ENCODE assay signal across 12 cellular contexts in the genomic region with DNA sequence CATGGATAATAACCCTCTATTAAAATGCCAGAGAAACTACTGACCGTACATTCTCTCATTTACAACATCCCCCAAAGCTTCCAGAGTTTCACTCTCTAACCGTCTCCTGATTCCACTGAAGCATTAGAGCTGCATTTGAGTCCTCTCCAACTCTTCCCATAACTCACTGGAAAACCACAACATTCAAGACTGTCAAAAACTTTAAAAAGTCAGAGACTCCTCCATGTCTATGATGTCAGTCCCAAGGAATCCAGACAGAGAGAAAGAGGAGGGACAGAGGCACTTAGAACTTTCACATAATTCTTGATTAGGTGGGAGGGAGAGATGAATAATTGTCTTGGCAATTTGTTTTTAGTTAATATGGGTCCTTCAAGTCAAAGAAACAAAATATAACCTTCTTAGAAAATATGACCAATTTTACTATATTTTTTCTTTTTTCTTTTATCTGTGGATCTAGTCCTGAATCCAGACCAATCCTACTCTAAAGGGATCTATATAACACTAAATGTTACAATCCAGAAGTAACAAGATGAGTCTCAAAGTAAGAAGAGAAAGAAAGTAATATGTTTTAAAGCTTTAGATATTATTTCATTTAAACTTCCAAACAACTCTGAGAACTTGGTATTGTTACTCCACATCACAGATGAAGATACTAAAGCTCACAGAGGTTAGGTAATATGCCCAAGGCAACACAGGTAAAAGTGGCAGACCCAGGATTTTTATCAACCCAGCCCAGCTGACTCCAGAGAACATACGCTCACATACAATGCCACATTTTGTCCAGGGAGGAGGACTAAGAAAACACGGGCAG. TPM values are rescaled to one million over a fixed set of nuclear protein-coding genes. Genes with fewer than 3 reads are reported as not detected.
A peak's percentile ranks its signal among the peaks of the same experiment; 100 is the strongest.
DNase-seq lines count a peak whose midpoint lies in the region; ATAC-seq and TF ChIP-seq lines count a peak whose summit lies in the region.
"Had no signal": no experiment of that assay in that cellular context is flagged by ENCODE, and none has a peak within 500 bp of the region (broad histone marks: within the 10 kb centered on the region; RNA-seq: fewer than 3 reads in every experiment).

No MANE protein-coding gene starts in this region.

- H3K27me3 ChIP-seq in trophoblast cell (ENCODE audit: insufficient read depth, low read length) = no peaks in the 10 kb centered on the region

- H3K4ac ChIP-seq in trophoblast cell (ENCODE audit: low read depth, low read length) = peak overlapping the region; percentile 88

- no peak overlapping the region for H4K12ac ChIP-seq in trophoblast cell (ENCODE audit: low read depth, low read length)

- H3K4me3 Mint-ChIP-seq in stimulated activated memory B cell treated with anti-CD40 and anti-IgM and Interleukin-4, amounts not matched to agents 10 μg/mL and 1 μg/mL and 100 μg/mL, for 72 hours = no peak overlapping the region
- H3K4me3 Mint-ChIP-seq: activated naive CD4-positive, alpha-beta T cell treated with anti-CD3 and anti-CD28 coated beads, Interleukin-2, amount 50 U/mL, for 24 hours had no signal

- peak overlapping the region; percentile 77 for H3K14ac ChIP-seq in trophoblast cell (ENCODE audit: low read length)

- ATAC-seq in stimulated activated memory B cell treated with anti-CD40 and anti-IgM and Interleukin-4, amounts not matched to agents 10 μg/mL and 1 μg/mL and 100 μg/mL, for 72 hours = no peak

- H3K4me1 Mint-ChIP-seq in stimulated activated memory B cell treated with anti-CD40 and anti-IgM and Interleukin-4, amounts not matched to agents 10 μg/mL and 1 μg/mL and 100 μg/mL, for 72 hours = no peaks in the 10 kb centered on the region

- H3K23ac ChIP-seq in trophoblast cell (ENCODE audit: low read length) = no peak overlapping the region

- H4K91ac ChIP-seq in trophoblast cell (ENCODE audit: low read depth, low read length) = peak overlapping the region; percentile 86

- H3K18ac ChIP-seq in trophoblast cell (ENCODE audit: low read length) = peak overlapping the region; percentile 90

- no CpG with 5 or more reads among the region's 4 CpGs for WGBS in trophoblast cell (ENCODE audit: extremely low coverage, insufficient coverage, insufficient read length)

- TF ChIP-seq CTCF in AG09319 (IDR thresholded peaks at IDR 0.05; ENCODE audit: low read depth, low read length) = no peak
- TF ChIP-seq CTCF in fibroblast of mammary gland (conservative IDR thresholded peaks at IDR 0.05; ENCODE audit: control insufficient read depth, insufficient read depth, low read depth, low read length) = no peak

- H2BK12ac ChIP-seq in trophoblast cell (ENCODE audit: low read length) = peak overlapping the region; percentile 93

- H3K9me3 Mint-ChIP-seq in stimulated activated memory B cell treated with anti-CD40 and anti-IgM and Interleukin-4, amounts not matched to agents 10 μg/mL and 1 μg/mL and 100 μg/mL, for 72 hours = no peaks in the 10 kb centered on the region
- H3K9me3 Mint-ChIP-seq: activated naive CD4-positive, alpha-beta T cell treated with anti-CD3 and anti-CD28 coated beads, Interleukin-2, amount 50 U/mL, for 24 hours had no signal

- DNase-seq in AG09319 (ENCODE audit: extremely low read depth, low read depth) (peak; percentile 52), RPMI7951 (ENCODE audit: low read depth) (peak; percentile 85), fibroblast of mammary gland (ENCODE audit: low read depth) (peak; percentile 88), trophoblast cell (peak in 1 of 2 donors; percentile 63), NCI-H1092 (lab: John Stamatoyannopoulos, UW) (no peak), CD1c-positive myeloid dendritic cell (ENCODE audit: extremely low spot score) (no peak), SIG-M5 treated with dmso at 0.1 percent for 504 hours (lab: John Stamatoyannopoulos, UW; ENCODE audit: unreplicated experiment) (no peak)
- DNase-seq: H7; NCI-H2029 treated with DMSO at 0.1 percent for 48 hours; stimulated activated CD4-positive, alpha-beta T cell treated with anti-CD3 and anti-CD28 coated beads, Interleukin-4, amount 100 ng/mL, for 24 hours had no signal

- peaks cover 2 to 12% of the 10 kb centered on the region in 2 experiments for H3K4me1 ChIP-seq in trophoblast cell (ENCODE audit: control insufficient read depth in 1 of 2, insufficient read depth in 2 of 2, low read length in 2 of 2)

- H2BK5ac ChIP-seq in trophoblast cell (ENCODE audit: low read depth, low read length, poor library complexity) = peak overlapping the region; percentile 90

- peak overlapping the region; percentile 19 for H2AK5ac ChIP-seq in trophoblast cell (ENCODE audit: low read length)

- H2AFZ ChIP-seq in trophoblast cell (ENCODE audit: insufficient read depth, low read length, poor library complexity) = no peak overlapping the region

- H3K27ac Mint-ChIP-seq in stimulated activated memory B cell treated with anti-CD40 and anti-IgM and Interleukin-4, amounts not matched to agents 10 μg/mL and 1 μg/mL and 100 μg/mL, for 72 hours = no peak overlapping the region
- H3K27ac Mint-ChIP-seq: activated naive CD4-positive, alpha-beta T cell treated with anti-CD3 and anti-CD28 coated beads, Interleukin-2, amount 50 U/mL, for 24 hours had no signal

- no peak overlapping the region for H3K9ac ChIP-seq in trophoblast cell (ENCODE audit: low read length)

- H3K9me3 ChIP-seq in trophoblast cell (ENCODE audit: insufficient read depth, low read depth, low read length) = no peaks in the 10 kb centered on the region

- H3K4me3 ChIP-seq in fibroblast of mammary gland (ENCODE audit: control insufficient read depth, low read depth, low read length) (no peak overlapping the region), trophoblast cell (ENCODE audit: low read depth, low read length) (no peak overlapping the region)

- peak overlapping the region; percentile 80 for H4K8ac ChIP-seq in trophoblast cell (ENCODE audit: low read depth, low read length)

- no peaks in the 10 kb centered on the region for H3K36me3 ChIP-seq in trophoblast cell (ENCODE audit: control insufficient read depth in 1 of 2, insufficient read depth in 2 of 2, low read length in 2 of 2)

- H3K79me1 ChIP-seq in trophoblast cell (ENCODE audit: low read length) = peaks cover 12% of the 10 kb centered on the region

- peak overlapping the region; percentile 98 for H2BK120ac ChIP-seq in trophoblast cell (ENCODE audit: insufficient read depth, low read length, poor library complexity)

- peaks cover 30% of the 10 kb centered on the region for H3K36me3 Mint-ChIP-seq in stimulated activated memory B cell treated with anti-CD40 and anti-IgM and Interleukin-4, amounts not matched to agents 10 μg/mL and 1 μg/mL and 100 μg/mL, for 72 hours

- peak overlapping the region; percentile 31 for H3K4me2 ChIP-seq in trophoblast cell (ENCODE audit: low read length)

- peak overlapping the region; percentile 95 for H3K27ac ChIP-seq in trophoblast cell (ENCODE audit: low read depth, low read length)

- peaks cover 9% of the 10 kb centered on the region for H3K27me3 Mint-ChIP-seq in stimulated activated memory B cell treated with anti-CD40 and anti-IgM and Interleukin-4, amounts not matched to agents 10 μg/mL and 1 μg/mL and 100 μg/mL, for 72 hours
- H3K27me3 Mint-ChIP-seq: activated naive CD4-positive, alpha-beta T cell treated with anti-CD3 and anti-CD28 coated beads, Interleukin-2, amount 50 U/mL, for 24 hours had no signal

- H3K79me2 ChIP-seq in trophoblast cell (ENCODE audit: control insufficient read depth, insufficient read depth, low read length, poor library complexity) = peaks cover 1% of the 10 kb centered on the region

RNA-seq across cellular contexts. Expression of a gene that starts 23.8 kb away (rescaled TPM):
- total RNA-seq in RPMI7951 (2014; rRNA removed; shearing (Covaris generic)) = 5.9 and 7.2 TPM in 2 replicates
- 6.6 and 6.7 TPM in 2 replicates for polyA plus RNA-seq in trophoblast cell (2013)

RNA-seq across cellular contexts. Expression of a gene that starts 50.0 kb away (rescaled TPM):
- 5.2 and 6.1 TPM in 2 replicates for total RNA-seq in RPMI7951 (2014; rRNA removed; shearing (Covaris generic))
- 17.1 and 18.3 TPM in 2 replicates for polyA plus RNA-seq in trophoblast cell (2013)

RNA-seq across cellular contexts. Expression of a gene that starts 59.1 kb away (rescaled TPM):
- total RNA-seq in RPMI7951 (2014; rRNA removed; shearing (Covaris generic)) = 22.0 and 33.2 TPM in 2 replicates
- polyA plus RNA-seq in trophoblast cell (2013) = 101 and 103 TPM in 2 replicates

Comparison
In these comparisons a context has a peak if more than half of its experiments do, and no peak if none do; other contexts are left out.
1. DNase-seq: peak in AG09319 (single experiment), RPMI7951 (single experiment) and fibroblast of mammary gland (single experiment); none in NCI-H1092 (single experiment), CD1c-positive myeloid dendritic cell (single experiment) and SIG-M5 treated with dmso at 0.1 percent for 504 hours (single experiment).